ENCODE assay signal across 7 cellular contexts in genomic region chr12:106690569-106690968, GRCh38.
"Had no signal": no experiment of that assay in that cellular context is flagged by ENCODE, and none has a peak within 500 bp of the region (broad histone marks: within the 10 kb centered on the region; RNA-seq: fewer than 3 reads in every experiment).

No MANE protein-coding gene starts in this region.

- H3K36me3 ChIP-seq: HAP-1 had no signal

- H3K4me3 ChIP-seq: GM23248, HAP-1, K562 had no signal

- DNase-seq: GM23248, GOT3, H7, HFFc6, IMR-90 had no signal

- H3K4me1 ChIP-seq: HAP-1 had no signal

- H3K9ac ChIP-seq: GM23248 had no signal

- H2AFZ ChIP-seq: GM23248 had no signal

- H3K27ac ChIP-seq: GM23248 had no signal

- H3K9me3 ChIP-seq: HAP-1 had no signal
